8 cellular contexts compared by ENCODE assay signal in the genomic region with DNA sequence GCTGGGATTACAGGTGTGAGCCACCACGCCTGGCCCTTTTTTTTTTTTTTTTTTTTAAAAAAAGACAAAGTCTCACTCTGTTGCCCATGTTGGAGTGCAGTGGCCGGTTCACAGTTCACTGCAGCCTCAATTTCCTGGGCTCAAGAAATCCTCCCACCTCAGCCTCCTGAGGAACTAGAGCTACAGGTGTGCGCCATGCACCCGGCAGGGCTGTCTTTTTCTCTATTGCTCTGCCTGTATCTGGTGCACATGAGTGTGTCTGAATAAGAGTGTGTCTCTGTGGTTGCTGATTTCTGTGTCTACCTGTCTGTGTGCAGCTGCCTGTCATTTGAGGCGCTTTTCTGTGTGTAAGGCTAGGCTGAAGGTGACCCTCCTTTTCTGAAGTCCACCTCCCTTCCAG. TPM values are rescaled to one million over a fixed set of nuclear protein-coding genes. Genes with fewer than 3 reads are reported as not detected.
DNase-seq lines count a peak whose midpoint lies in the region; ATAC-seq and TF ChIP-seq lines count a peak whose summit lies in the region.

No MANE protein-coding gene starts in this region.

- no peak overlapping the region for H3K4me3 ChIP-seq in hepatocyte

- POLR2A ChIA-PET in RWPE1 (lab: Yijun Ruan, JAX; ENCODE audit: low non-redundant PET), result interaction anchor here (0.7 kb wide), 1 partner anchor 799 kb away, joined by 5 read pairs; no protein-coding TSS in a partner anchor

- peaks cover 10% of the 10 kb centered on the region for H3K36me3 Mint-ChIP-seq in activated CD4-positive, alpha-beta T cell treated with anti-CD3 and anti-CD28 coated beads, Interleukin-2, amount 10 ng/mL, durations not matched to agents 24 days and 14 days (ENCODE audit: low read depth)
- H3K36me3 Mint-ChIP-seq in stimulated activated memory B cell treated with anti-CD40 and anti-IgM and Interleukin-4, amounts not matched to agents 10 μg/mL and 1 μg/mL and 100 μg/mL, for 72 hours, result peaks cover 10% of the 10 kb centered on the region

- peak overlapping the region; percentile 96 for H3K27ac ChIP-seq in RWPE1
- peak overlapping the region; percentile 11 for H3K27ac ChIP-seq in hepatocyte

- TF ChIP-seq CTCF in RWPE1 (conservative IDR thresholded peaks at IDR 0.05; ENCODE audit: low read depth) (no peak), hepatocyte (IDR thresholded peaks at IDR 0.05; ENCODE audit: poor library complexity) (no peak), GM10266 (IDR thresholded peaks at IDR 0.05; ENCODE audit: control insufficient read depth, insufficient read depth, low read depth, missing control alignments) (no peak)

- H3K4me2 ChIP-seq in hepatocyte, result peak overlapping the region; percentile 99

- peaks cover 18% of the 10 kb centered on the region for H4K20me1 ChIP-seq in hepatocyte (ENCODE audit: insufficient read depth, poor library complexity, severe bottlenecking)

- H3K9me3 ChIP-seq in hepatocyte (ENCODE audit: low read depth), result no peaks in the 10 kb centered on the region

- no peaks in the 10 kb centered on the region for H3K9me3 Mint-ChIP-seq in activated CD4-positive, alpha-beta T cell treated with anti-CD3 and anti-CD28 coated beads, Interleukin-2, amount 10 ng/mL, durations not matched to agents 24 days and 14 days
- no peaks in the 10 kb centered on the region for H3K9me3 Mint-ChIP-seq in stimulated activated memory B cell treated with anti-CD40 and anti-IgM and Interleukin-4, amounts not matched to agents 10 μg/mL and 1 μg/mL and 100 μg/mL, for 72 hours

- H3K4me1 ChIP-seq in hepatocyte (ENCODE audit: insufficient read depth), result peaks cover 6% of the 10 kb centered on the region

- DNase-seq in activated CD4-positive, alpha-beta T cell treated with anti-CD3 and anti-CD28 coated beads, Interleukin-2, amount 10 ng/mL, durations not matched to agents 24 days and 14 days, result no peak
- no peak for DNase-seq in activated CD4-positive, alpha-beta T cell treated with anti-CD3 and anti-CD28 coated beads for 48 hours
- DNase-seq in RWPE1 (ENCODE audit: low spot score), result no peak
- no peak for DNase-seq in hepatocyte (ENCODE audit: low spot score)
- DNase-seq in GM10266 (ENCODE audit: extremely low spot score), result no peak
- DNase-seq in NCI-H2227 treated with DMSO at 0.1 percent for 48 hours (lab: John Stamatoyannopoulos, UW), result no peak

- H3K9me2 ChIP-seq in hepatocyte (replicated peaks; ENCODE audit: insufficient read depth), result no peaks in the 10 kb centered on the region

- CTCF ChIA-PET in RWPE1 (lab: Yijun Ruan, JAX), result no interaction called here

- peaks cover 30% of the 10 kb centered on the region for H3K4me1 Mint-ChIP-seq in activated CD4-positive, alpha-beta T cell treated with anti-CD3 and anti-CD28 coated beads, Interleukin-2, amount 10 ng/mL, durations not matched to agents 24 days and 14 days
- H3K4me1 Mint-ChIP-seq in stimulated activated memory B cell treated with anti-CD40 and anti-IgM and Interleukin-4, amounts not matched to agents 10 μg/mL and 1 μg/mL and 100 μg/mL, for 72 hours, result peaks cover 31% of the 10 kb centered on the region

- H3K27me3 Mint-ChIP-seq in activated CD4-positive, alpha-beta T cell treated with anti-CD3 and anti-CD28 coated beads, Interleukin-2, amount 10 ng/mL, durations not matched to agents 24 days and 14 days, result peaks cover 11% of the 10 kb centered on the region
- no peaks in the 10 kb centered on the region for H3K27me3 Mint-ChIP-seq in stimulated activated memory B cell treated with anti-CD40 and anti-IgM and Interleukin-4, amounts not matched to agents 10 μg/mL and 1 μg/mL and 100 μg/mL, for 72 hours

- intact Hi-C loops in activated CD4-positive, alpha-beta T cell treated with anti-CD3 and anti-CD28 coated beads, Interleukin-2, amount 10 ng/mL, durations not matched to agents 24 days and 14 days (cut with micrococcal nuclease), result no loop called here

- peak overlapping the region; percentile 60 for H3K27ac Mint-ChIP-seq in activated CD4-positive, alpha-beta T cell treated with anti-CD3 and anti-CD28 coated beads, Interleukin-2, amount 10 ng/mL, durations not matched to agents 24 days and 14 days
- H3K27ac Mint-ChIP-seq in stimulated activated memory B cell treated with anti-CD40 and anti-IgM and Interleukin-4, amounts not matched to agents 10 μg/mL and 1 μg/mL and 100 μg/mL, for 72 hours, result peak overlapping the region; percentile 89

- H3K79me2 ChIP-seq in hepatocyte, result peaks cover 27% of the 10 kb centered on the region

- H3K36me3 ChIP-seq in hepatocyte (replicated peaks; ENCODE audit: insufficient read depth, low read depth), result no peaks in the 10 kb centered on the region

- H2AFZ ChIP-seq in hepatocyte, result no peak overlapping the region

- H3K27me3 ChIP-seq in hepatocyte, result no peaks in the 10 kb centered on the region

- no peak for ATAC-seq in stimulated activated memory B cell treated with anti-CD40 and anti-IgM and Interleukin-4, amounts not matched to agents 10 μg/mL and 1 μg/mL and 100 μg/mL, for 72 hours
- no peak for ATAC-seq in HG03521 (IDR thresholded peaks at IDR 0.05; ENCODE audit: unreplicated experiment)

- H3K4me3 Mint-ChIP-seq in activated CD4-positive, alpha-beta T cell treated with anti-CD3 and anti-CD28 coated beads, Interleukin-2, amount 10 ng/mL, durations not matched to agents 24 days and 14 days, result no peak overlapping the region
- no peak overlapping the region for H3K4me3 Mint-ChIP-seq in stimulated activated memory B cell treated with anti-CD40 and anti-IgM and Interleukin-4, amounts not matched to agents 10 μg/mL and 1 μg/mL and 100 μg/mL, for 72 hours

- WGBS in hepatocyte (ENCODE audit: low lambda C conversion rate, missing lambda C conversion rate), result 89% methylated on average over 5 of the region's 5 CpGs

RNA-seq across cellular contexts. Expression of gene PRR12, which starts 1.6 kb away (rescaled TPM):
- total RNA-seq in activated CD4-positive, alpha-beta T cell treated with anti-CD3 and anti-CD28 coated beads, Interleukin-2, amount 10 ng/mL, durations not matched to agents 24 days and 14 days, result 31.1 and 32.7 TPM in 2 replicates
- total RNA-seq in hepatocyte, result 2.1 and 3.7 TPM in 2 replicates
- 2.7 and 3.0 TPM in 2 replicates for polyA plus RNA-seq in hepatocyte

RNA-seq across cellular contexts. Expression of gene PRRG2, which starts 8.3 kb away (rescaled TPM):
- 0.56 and 1.0 TPM in 2 replicates for total RNA-seq in activated CD4-positive, alpha-beta T cell treated with anti-CD3 and anti-CD28 coated beads, Interleukin-2, amount 10 ng/mL, durations not matched to agents 24 days and 14 days
- 6.0 and 10.2 TPM in 2 replicates for total RNA-seq in hepatocyte
- 4.0 and 4.3 TPM in 2 replicates for polyA plus RNA-seq in hepatocyte

RNA-seq across cellular contexts. Expression of gene NOSIP, which starts 9.0 kb away (rescaled TPM):
- total RNA-seq in activated CD4-positive, alpha-beta T cell treated with anti-CD3 and anti-CD28 coated beads, Interleukin-2, amount 10 ng/mL, durations not matched to agents 24 days and 14 days, result 66.1 and 68.5 TPM in 2 replicates
- 43.4 and 52.8 TPM in 2 replicates for total RNA-seq in hepatocyte
- 92.4 and 93.9 TPM in 2 replicates for polyA plus RNA-seq in hepatocyte

RNA-seq across cellular contexts. Expression of gene RRAS, which starts 50.6 kb away (rescaled TPM):
- total RNA-seq in activated CD4-positive, alpha-beta T cell treated with anti-CD3 and anti-CD28 coated beads, Interleukin-2, amount 10 ng/mL, durations not matched to agents 24 days and 14 days, result 4.1 and 5.0 TPM in 2 replicates
- 19.2 and 32.6 TPM in 2 replicates for total RNA-seq in hepatocyte
- polyA plus RNA-seq in hepatocyte, result 107 and 125 TPM in 2 replicates

RNA-seq across cellular contexts. Expression of gene SCAF1, which starts 52.6 kb away (rescaled TPM):
- total RNA-seq in activated CD4-positive, alpha-beta T cell treated with anti-CD3 and anti-CD28 coated beads, Interleukin-2, amount 10 ng/mL, durations not matched to agents 24 days and 14 days, result 75.0 and 84.9 TPM in 2 replicates
- total RNA-seq in hepatocyte, result 9.8 and 18.6 TPM in 2 replicates
- polyA plus RNA-seq in hepatocyte, result 12.4 and 12.6 TPM in 2 replicates
